Comparison of ENCODE assay signal across 18 cellular contexts in the genomic region with DNA sequence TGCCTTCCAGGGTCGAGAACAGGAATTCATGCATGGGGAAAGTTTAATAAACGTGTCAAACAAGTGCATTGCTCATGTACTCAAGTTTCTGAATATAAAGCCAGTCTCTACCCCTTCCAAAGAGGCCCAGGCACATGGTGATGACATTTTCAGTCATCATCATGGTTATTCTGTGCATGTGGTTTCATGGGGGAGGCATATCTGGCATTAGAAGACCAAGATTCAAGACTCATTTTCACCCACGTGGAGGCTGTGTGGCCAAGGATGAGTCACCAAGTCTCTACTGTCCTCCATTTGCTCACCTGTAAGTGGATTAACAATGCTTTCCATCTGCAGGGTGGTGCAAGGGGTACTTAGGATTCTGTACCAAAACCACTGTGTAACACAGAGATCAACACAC. TPM values are rescaled to one million over a fixed set of nuclear protein-coding genes. Genes with fewer than 3 reads are reported as not detected.
DNase-seq lines count a peak whose midpoint lies in the region; TF ChIP-seq lines count a peak whose summit lies in the region.
"Had no signal": no experiment of that assay in that cellular context is flagged by ENCODE, and none has a peak within 500 bp of the region (broad histone marks: within the 10 kb centered on the region; RNA-seq: fewer than 3 reads in every experiment).

No MANE protein-coding gene starts in this region.

- H3K4me3 ChIP-seq in NB4 (ENCODE audit: low read depth, low read length): no peak overlapping the region
- H3K4me3 ChIP-seq: skin epidermis had no signal

- H3K9me3 Mint-ChIP-seq in MCF 10A (ENCODE audit: unreplicated experiment) (no peaks in the 10 kb centered on the region), HFFc6 (no peaks in the 10 kb centered on the region)
- H3K9me3 Mint-ChIP-seq: activated B cell treated with CpG ODN at 0.5 μM for 24 hours; CD8-positive, alpha-beta memory T cell; endodermal cell; naive thymus-derived CD8-positive, alpha-beta T cell had no signal

- intact Hi-C loops in MCF 10A (cut with micrococcal nuclease): no loop called here

- TF ChIP-seq POLR2A in NB4 (IDR thresholded peaks at IDR 0.05; ENCODE audit: extremely low read depth, insufficient read length): no peak

- H3K4me3 Mint-ChIP-seq in MCF 10A (ENCODE audit: unreplicated experiment) (no peak overlapping the region), HFFc6 (no peak overlapping the region)
- H3K4me3 Mint-ChIP-seq: activated B cell treated with CpG ODN at 0.5 μM for 24 hours; CD8-positive, alpha-beta memory T cell; endodermal cell; naive thymus-derived CD8-positive, alpha-beta T cell had no signal

- CTCF ChIA-PET in MCF 10A (lab: Yijun Ruan, JAX): interaction anchor here (0.5 to 2.0 kb wide), 2 partner anchors 19 to 189 kb away, joined by 3 to 6 read pairs; no protein-coding TSS in a partner anchor

- no peaks in the 10 kb centered on the region for H3K27me3 Mint-ChIP-seq in MCF 10A (ENCODE audit: insufficient read depth, unreplicated experiment)
- peaks cover 24% of the 10 kb centered on the region for H3K27me3 Mint-ChIP-seq in HFFc6 (ENCODE audit: insufficient read depth)

- H3K36me3 Mint-ChIP-seq in MCF 10A (ENCODE audit: insufficient read depth, unreplicated experiment) (peaks cover 10% of the 10 kb centered on the region), HFFc6 (ENCODE audit: low read depth) (no peaks in the 10 kb centered on the region)
- H3K36me3 Mint-ChIP-seq: CD8-positive, alpha-beta memory T cell; naive thymus-derived CD8-positive, alpha-beta T cell had no signal

- peak; percentile 36 for DNase-seq in activated T-cell treated with anti-CD3 and anti-CD28 coated beads for 48 hours (ENCODE audit: low read depth)
- no peak for DNase-seq in activated T-cell treated with anti-CD3 and anti-CD28 coated beads for 4 hours
- peak; percentile 56 for DNase-seq in NB4 (ENCODE audit: low read depth)
- DNase-seq in MCF 10A (ENCODE audit: unreplicated experiment): peak; percentile 27
- peak; percentile 11 for DNase-seq in stimulated activated CD8-positive, alpha-beta memory T cell treated with anti-CD3 and anti-CD28 coated beads, Interleukin-4, amount 100 ng/mL, for 24 hours (ENCODE audit: low read depth)
- DNase-seq in MV-4-11 (lab: John Stamatoyannopoulos, UW): no peak
- DNase-seq in HT-29 (ENCODE audit: low spot score): no peak
- no peak for DNase-seq in HFFc6
- DNase-seq: activated B cell treated with CpG ODN at 0.5 μM for 24 hours; CD8-positive, alpha-beta memory T cell; DND-41; endodermal cell; islet precursor cell; naive thymus-derived CD8-positive, alpha-beta T cell; NCI-H1930; NCI-H510A treated with DMSO at 0.1 percent for 48 hours had no signal

- H3K27ac Mint-ChIP-seq in MCF 10A (ENCODE audit: low read depth, unreplicated experiment) (no peak overlapping the region), HFFc6 (no peak overlapping the region)
- H3K27ac Mint-ChIP-seq: activated B cell treated with CpG ODN at 0.5 μM for 24 hours; CD8-positive, alpha-beta memory T cell; endodermal cell; naive thymus-derived CD8-positive, alpha-beta T cell had no signal

- POLR2A ChIA-PET in MCF 10A (lab: Yijun Ruan, JAX): no interaction called here

- TF ChIP-seq CTCF in NB4 (IDR thresholded peaks at IDR 0.05; ENCODE audit: low read depth, low read length): no peak
- no peak for TF ChIP-seq CTCF in MCF 10A (IDR thresholded peaks at IDR 0.05; ENCODE audit: unreplicated experiment)
- TF ChIP-seq CTCF in HFFc6 (IDR thresholded peaks at IDR 0.05): no peak

- peaks cover 14% of the 10 kb centered on the region for H3K4me1 Mint-ChIP-seq in MCF 10A (ENCODE audit: insufficient read depth, unreplicated experiment)
- H3K4me1 Mint-ChIP-seq in HFFc6 (ENCODE audit: low read depth): peaks cover 12% of the 10 kb centered on the region
- H3K4me1 Mint-ChIP-seq: activated B cell treated with CpG ODN at 0.5 μM for 24 hours; CD8-positive, alpha-beta memory T cell; naive thymus-derived CD8-positive, alpha-beta T cell had no signal

- BruUV-seq in MCF 10A (replicated peaks; lab: Mats Ljungman, UMichigan): no TSS peak

RNA-seq across cellular contexts. Expression of a gene that starts 34.0 kb away (rescaled TPM):
- total RNA-seq in MCF 10A (2022): not detected in 2 replicates
- not detected in 2 replicates for total RNA-seq in HT-29 (2014; rRNA removed; shearing (Covaris generic))
- total RNA-seq in HFFc6 (2021; fragmentation: NEBNext Ultra II Directional; extraction: Animal tissue kit (Norgen Biotek cat#: 25700)): not detected
- total RNA-seq: activated B cell treated with CpG ODN at 0.5 μM for 24 hours; CD8-positive, alpha-beta memory T cell; M059J; naive thymus-derived CD8-positive, alpha-beta T cell had no signal

Comparison
In these comparisons a context has a peak if more than half of its experiments do, and no peak if none do; other contexts are left out.
1. DNase-seq: peak in activated T-cell treated with anti-CD3 and anti-CD28 coated beads for 48 hours (single experiment), NB4 (single experiment), MCF 10A (single experiment) and stimulated activated CD8-positive, alpha-beta memory T cell treated with anti-CD3 and anti-CD28 coated beads, Interleukin-4, amount 100 ng/mL, for 24 hours (single experiment); none in activated T-cell treated with anti-CD3 and anti-CD28 coated beads for 4 hours (single experiment), MV-4-11 (single experiment), HT-29 (single experiment) and HFFc6 (single experiment).